In the genomic region with DNA sequence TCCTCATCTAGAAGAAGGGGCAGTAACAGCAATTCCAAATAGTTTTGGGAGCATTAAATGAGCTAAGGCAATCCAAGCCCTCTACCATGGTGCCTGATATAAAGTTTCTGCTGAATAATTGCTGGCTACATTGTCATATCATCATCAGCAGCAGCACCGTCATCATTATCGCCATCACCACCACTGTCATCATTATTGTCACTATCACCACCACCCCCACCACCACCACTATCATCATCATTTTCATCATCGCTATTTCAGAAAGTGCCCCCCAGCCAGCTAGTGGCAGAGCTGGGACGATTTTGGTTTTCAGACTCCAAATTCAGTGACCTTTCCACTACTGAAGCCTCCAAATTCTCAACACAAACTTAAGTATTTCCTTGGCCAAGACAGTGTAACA, we compare ENCODE assay signal across 25 cellular contexts. TPM values are rescaled to one million over a fixed set of nuclear protein-coding genes. Genes with fewer than 3 reads are reported as not detected.
DNase-seq lines count a peak whose midpoint lies in the region; ATAC-seq, FAIRE-seq and TF ChIP-seq lines count a peak whose summit lies in the region.
"Had no signal": no experiment of that assay in that cellular context is flagged by ENCODE, and none has a peak within 500 bp of the region (broad histone marks: within the 10 kb centered on the region; RNA-seq: fewer than 3 reads in every experiment).

No MANE protein-coding gene starts in this region.

- BruUV-seq in HepG2 (replicated peaks; lab: Mats Ljungman, UMichigan) = no TSS peak

- DNase-seq in HepG2 (ENCODE audit: low spot score) = no peak
- no peak for DNase-seq in right lobe of liver
- DNase-seq in erythroblast (lab: John Stamatoyannopoulos, UW) = peak; percentile 15 to 44
- peak; percentile 17 for DNase-seq in ureter (ENCODE audit: low spot score)
- DNase-seq in stimulated activated naive CD4-positive, alpha-beta T cell treated with Interleukin-2 at 50 U/mL for 16 hours (lab: John Stamatoyannopoulos, UW) = no peak
- DNase-seq in heart right ventricle = no peak
- DNase-seq: AML-193; BE2C; CD4-positive, alpha-beta T cell; CD8-positive, alpha-beta memory T cell; DMS 273 treated with DMSO at 0.1 percent for 48 hours; DMS79; EL; GDM1; GOT3; HFFc6 had no signal

- no peaks in the 10 kb centered on the region; a peak in 2 of 5 replicates for H3K27me3 ChIP-seq in HepG2 (ENCODE audit: control insufficient read depth in 1 of 2, insufficient read depth in 2 of 2, low read length in 2 of 2)
- no peaks in the 10 kb centered on the region for H3K27me3 ChIP-seq in right lobe of liver
- no peaks in the 10 kb centered on the region for H3K27me3 ChIP-seq in heart right ventricle
- H3K27me3 ChIP-seq: BE2C; BLaER1 treated with 17β-estradiol and CSF1 and Interleukin-3, amounts not matched to agents 10 nM and 100 nM had no signal

- H3K36me3 ChIP-seq in HepG2 (replicated peaks in 1 of 2; ENCODE audit: control insufficient read depth in 1 of 2, insufficient read depth in 2 of 2, low read length in 2 of 2) = no peaks in the 10 kb centered on the region
- H3K36me3 ChIP-seq in right lobe of liver = no peaks in the 10 kb centered on the region
- no peaks in the 10 kb centered on the region for H3K36me3 ChIP-seq in heart right ventricle
- H3K36me3 ChIP-seq: BE2C; BLaER1 treated with 17β-estradiol and CSF1 and Interleukin-3, amounts not matched to agents 10 nM and 100 nM; HAP-1 had no signal

- H3K9me3 ChIP-seq in HepG2 (ENCODE audit: low read length) (no peaks in the 10 kb centered on the region), right lobe of liver (no peaks in the 10 kb centered on the region), heart right ventricle (no peaks in the 10 kb centered on the region)
- H3K9me3 ChIP-seq: BE2C; BLaER1 treated with 17β-estradiol and CSF1 and Interleukin-3, amounts not matched to agents 10 nM and 100 nM; HAP-1 had no signal

- POLR2A ChIA-PET in HepG2 (lab: Yijun Ruan, JAX) = no interaction called here

- TF ChIP-seq RAD21 in HepG2 (CRISPR knock-in tag; IDR thresholded peaks at IDR 0.05) = no peak

- ATAC-seq in HepG2 = no peak
- ATAC-seq in right lobe of liver = no peak
- no peak for ATAC-seq in HG02973 (IDR thresholded peaks at IDR 0.05; ENCODE audit: unreplicated experiment)
- ATAC-seq in heart right ventricle = no peak
- ATAC-seq: GM12878 had no signal

- no peaks in the 10 kb centered on the region for H3K79me2 ChIP-seq in HepG2 (ENCODE audit: insufficient read depth, low read length)

- H4K20me1 ChIP-seq in HepG2 (ENCODE audit: insufficient read depth, low read length) = no peaks in the 10 kb centered on the region
- H4K20me1 ChIP-seq: BLaER1 treated with 17β-estradiol and CSF1 and Interleukin-3, amounts not matched to agents 10 nM and 100 nM had no signal

- no peak for FAIRE-seq in HepG2 (lab: Jason Lieb, UNC)
- FAIRE-seq: A204.1, D721Med, GM12878, H54 had no signal

- TF ChIP-seq POLR2A in HepG2 (IDR thresholded peaks at IDR 0.05; ENCODE audit: insufficient read depth in 1 of 2, low read depth in 2 of 2, low read length in 2 of 2) = no peak
- TF ChIP-seq POLR2A in right lobe of liver (IDR thresholded peaks at IDR 0.05) = no peak
- TF ChIP-seq POLR2A in erythroblast (IDR thresholded peaks at IDR 0.05; ENCODE audit: low read length) = no peak

- H2AFZ ChIP-seq in HepG2 (ENCODE audit: low read length) = no peak overlapping the region

- in situ Hi-C loops in HepG2 (cut with HindIII; ENCODE audit: extremely low pct_ligation_motif_present, low pct_unique_long_range_greater_than_20kb) = no loop called here

- H3K9ac ChIP-seq in HepG2 (ENCODE audit: insufficient read depth, low read depth, low read length) = no peak overlapping the region
- H3K9ac ChIP-seq: BLaER1 treated with 17β-estradiol and CSF1 and Interleukin-3, amounts not matched to agents 10 nM and 100 nM had no signal

- intact Hi-C loops in HepG2 (cut with micrococcal nuclease; ENCODE audit: unreplicated experiment) (no loop called here), right lobe of liver (cut with DNase I) (no loop called here), heart right ventricle (cut with DNase I) (loop anchor here in 1 of 10 donors (5.0 kb wide), 1 partner anchor 50 kb away; no protein-coding TSS in a partner anchor)

- H3K27ac ChIP-seq in HepG2 (ENCODE audit: extremely low read length, insufficient read depth, low read length) = no peak overlapping the region
- H3K27ac ChIP-seq in right lobe of liver = no peak overlapping the region
- H3K27ac ChIP-seq in heart right ventricle = no peak overlapping the region
- H3K27ac ChIP-seq: 22Rv1; BLaER1 treated with 17β-estradiol and CSF1 and Interleukin-3, amounts not matched to agents 10 nM and 100 nM had no signal

- TF ChIP-seq CTCF in HepG2 (CRISPR knock-in tag; IDR thresholded peaks at IDR 0.05) = no peak
- TF ChIP-seq CTCF in right lobe of liver (IDR thresholded peaks at IDR 0.05) = no peak
- no peak for TF ChIP-seq CTCF in heart right ventricle (IDR thresholded peaks at IDR 0.05)

- no peaks in the 10 kb centered on the region for H3K4me1 ChIP-seq in HepG2 (ENCODE audit: insufficient read depth, low read length)
- peaks cover 0 to under 1% (median 0%) of the 10 kb centered on the region in 4 donors for H3K4me1 ChIP-seq in right lobe of liver
- H3K4me1 ChIP-seq in heart right ventricle = peaks cover 0 to 2% (median 0%) of the 10 kb centered on the region in 9 donors
- H3K4me1 ChIP-seq: BE2C, HAP-1 had no signal

- WGBS in HepG2 (ENCODE audit: low lambda C conversion rate) = 65% methylated on average over 4 of the region's 4 CpGs
- 81% methylated on average over 4 of the region's 4 CpGs for WGBS in right lobe of liver (ENCODE audit: insufficient coverage, low coverage, low lambda C conversion rate, missing lambda C conversion rate)
- WGBS in heart right ventricle, 2 donors = 79 to 86% methylated on average over 4 of the region's 4 CpGs

- TF ChIP-seq EP300 in HepG2 (IDR thresholded peaks at IDR 0.05; ENCODE audit: low read depth in 2 of 2, low read length in 2 of 2) (no peak), HepG2 (CRISPR knock-in tag; IDR thresholded peaks at IDR 0.05; ENCODE audit: borderline replicate concordance) (no peak)

- H3K4me2 ChIP-seq in HepG2 (ENCODE audit: low read depth, low read length) = no peak overlapping the region
- H3K4me2 ChIP-seq: BLaER1 treated with 17β-estradiol and CSF1 and Interleukin-3, amounts not matched to agents 10 nM and 100 nM had no signal

- CTCF ChIA-PET in HepG2 (lab: Yijun Ruan, JAX; ENCODE audit: low intra/inter-chr PET ratio, low total read pairs) = no interaction called here

- H3K4me3 ChIP-seq in HepG2 (replicated peaks in 1 of 3; ENCODE audit: insufficient read depth in 1 of 3, low read depth in 2 of 3, low read length in 3 of 3) (no peak overlapping the region), right lobe of liver (no peak overlapping the region), heart right ventricle (no peak overlapping the region)
- H3K4me3 ChIP-seq: BLaER1 treated with 17β-estradiol and CSF1 and Interleukin-3, amounts not matched to agents 10 nM and 100 nM; GM12878; HAP-1 had no signal

RNA-seq across cellular contexts. Expression of gene XCR1, which starts 15.0 kb away (rescaled TPM):
- total RNA-seq in HepG2 (2016; rRNA removed; fragmentation: Illumina TruSeq; extraction: Trizol) (not detected in 2 replicates), right lobe of liver (under 1 TPM in 3 of 6 experiments, not detected in 3; 0.02 to 0.06 (median 0.04) TPM), ureter (0.70 TPM), heart right ventricle (under 1 TPM in 4 of 10 donors, not detected in 6; 0.05 to 0.72 (median 0.09) TPM)
- total RNA-seq in HepG2 (2016; cell fraction: cytosol; rRNA removed; fragmentation: Illumina TruSeq; extraction: Trizol; ENCODE audit: low read depth) = not detected in 2 replicates
- not detected in 2 replicates for total RNA-seq in HepG2 (2016; cell fraction: insoluble cytoplasmic fraction; rRNA removed; fragmentation: Illumina TruSeq; extraction: Trizol)
- not detected in 2 replicates for total RNA-seq in HepG2 (2016; cell fraction: membrane; rRNA removed; fragmentation: Illumina TruSeq; extraction: Trizol)
- not detected in 2 replicates for total RNA-seq in HepG2 (2016; cell fraction: nucleus; rRNA removed; fragmentation: Illumina TruSeq; extraction: Trizol)
- polyA plus RNA-seq in HepG2 (2011; rRNA removed) (not detected in 2 replicates), heart right ventricle (under 1 TPM in 1 of 2 donors, not detected in 1; 0.01 TPM)
- not detected in 2 replicates for polyA plus RNA-seq in HepG2 (2011; cell fraction: cytosol; rRNA removed)
- polyA plus RNA-seq in HepG2 (2011; cell fraction: nucleus; rRNA removed) = not detected in 2 replicates
- polyA plus RNA-seq in HepG2 (2012) = not detected in 2 replicates
- not detected in 2 replicates for polyA plus RNA-seq in HepG2 (2016; cell fraction: cytosol; fragmentation: Illumina TruSeq; extraction: Trizol; ENCODE audit: low read depth)
- not detected in 2 replicates for polyA plus RNA-seq in HepG2 (2016; cell fraction: insoluble cytoplasmic fraction; fragmentation: Illumina TruSeq; extraction: Trizol; ENCODE audit: low read depth)
- polyA plus RNA-seq in HepG2 (2016; cell fraction: membrane; fragmentation: Illumina TruSeq; extraction: Trizol; ENCODE audit: low read depth) = not detected in 2 replicates
- not detected in 2 replicates for polyA plus RNA-seq in HepG2 (2016; cell fraction: nucleus; fragmentation: Illumina TruSeq; extraction: Trizol; ENCODE audit: insufficient read depth, low read depth)
- 0.05 TPM in 1 of 2 replicates, not detected in the other for polyA minus RNA-seq in HepG2 (2011; rRNA and poly(A)+ RNA removed; ENCODE audit: low replicate concordance)
- polyA minus RNA-seq in HepG2 (2011; cell fraction: cytosol; rRNA and poly(A)+ RNA removed) = not detected in 2 replicates
- not detected in 2 replicates for polyA minus RNA-seq in HepG2 (2011; cell fraction: nucleus; rRNA and poly(A)+ RNA removed)
- total RNA-seq: CD8-positive, alpha-beta memory T cell; HFFc6 had no signal
- polyA plus RNA-seq: AG04450; CD8-positive, alpha-beta memory T cell had no signal

RNA-seq across cellular contexts. Expression of gene FYCO1, which starts 16.6 kb away (rescaled TPM):
- total RNA-seq in HepG2 (2016; rRNA removed; fragmentation: Illumina TruSeq; extraction: Trizol) (2.7 and 4.9 TPM in 2 replicates), right lobe of liver (10 to 100 TPM; 16.0 to 22.0 (median 21.0) TPM), ureter (62.0 TPM), heart right ventricle (100 to 1,000 TPM in 8 of 10 donors, 10 to 100 TPM in 2; 82.3 to 216 (median 156) TPM)
- 0.44 and 0.51 TPM in 2 replicates for total RNA-seq in HepG2 (2016; cell fraction: cytosol; rRNA removed; fragmentation: Illumina TruSeq; extraction: Trizol; ENCODE audit: low read depth)
- total RNA-seq in HepG2 (2016; cell fraction: insoluble cytoplasmic fraction; rRNA removed; fragmentation: Illumina TruSeq; extraction: Trizol) = 2.3 and 4.4 TPM in 2 replicates
- total RNA-seq in HepG2 (2016; cell fraction: membrane; rRNA removed; fragmentation: Illumina TruSeq; extraction: Trizol) = 1.7 and 1.8 TPM in 2 replicates
- 6.1 and 6.5 TPM in 2 replicates for total RNA-seq in HepG2 (2016; cell fraction: nucleus; rRNA removed; fragmentation: Illumina TruSeq; extraction: Trizol)
- polyA plus RNA-seq in HepG2 (2011; rRNA removed) (4.2 and 6.0 TPM in 2 replicates), heart right ventricle (10 to 100 TPM in 1 of 2 donors, 1 to 10 TPM in 1; 8.8 to 59.6 TPM)
- polyA plus RNA-seq in HepG2 (2011; cell fraction: cytosol; rRNA removed) = 2.8 and 3.3 TPM in 2 replicates
- polyA plus RNA-seq in HepG2 (2011; cell fraction: nucleus; rRNA removed) = 7.9 and 8.8 TPM in 2 replicates
- polyA plus RNA-seq in HepG2 (2012) = 4.1 and 4.9 TPM in 2 replicates
- polyA plus RNA-seq in HepG2 (2016; cell fraction: cytosol; fragmentation: Illumina TruSeq; extraction: Trizol; ENCODE audit: low read depth) = 0.37 and 0.40 TPM in 2 replicates
- 4.1 and 5.1 TPM in 2 replicates for polyA plus RNA-seq in HepG2 (2016; cell fraction: insoluble cytoplasmic fraction; fragmentation: Illumina TruSeq; extraction: Trizol; ENCODE audit: low read depth)
- polyA plus RNA-seq in HepG2 (2016; cell fraction: membrane; fragmentation: Illumina TruSeq; extraction: Trizol; ENCODE audit: low read depth) = 0.71 and 0.74 TPM in 2 replicates
- polyA plus RNA-seq in HepG2 (2016; cell fraction: nucleus; fragmentation: Illumina TruSeq; extraction: Trizol; ENCODE audit: insufficient read depth, low read depth) = 7.0 and 7.3 TPM in 2 replicates
- polyA minus RNA-seq in HepG2 (2011; rRNA and poly(A)+ RNA removed; ENCODE audit: low replicate concordance) = 15.1 and 17.0 TPM in 2 replicates
- 3.4 and 4.2 TPM in 2 replicates for polyA minus RNA-seq in HepG2 (2011; cell fraction: cytosol; rRNA and poly(A)+ RNA removed)
- 10.8 and 19.3 TPM in 2 replicates for polyA minus RNA-seq in HepG2 (2011; cell fraction: nucleus; rRNA and poly(A)+ RNA removed)

Comparison
In these comparisons a context has a peak if more than half of its experiments do, and no peak if none do; other contexts are left out.
1. DNase-seq: peak in erythroblast (2 of 2) and ureter (single experiment); none in HepG2 (single experiment), right lobe of liver (0 of 3), stimulated activated naive CD4-positive, alpha-beta T cell treated with Interleukin-2 at 50 U/mL for 16 hours (single experiment) and heart right ventricle (0 of 2).